Comparison of ENCODE assay signal across 8 cellular contexts in genomic region chr9:128412120-128412790, GRCh38.
DNase-seq lines count a peak whose midpoint lies in the region; ATAC-seq and TF ChIP-seq lines count a peak whose summit lies in the region.

No MANE protein-coding gene starts in this region.

- no peaks in the 10 kb centered on the region for H4K20me1 ChIP-seq in Loucy (ENCODE audit: insufficient read depth, low read length, poor library complexity, severe bottlenecking)

- DNase-seq in DMS 273 (lab: John Stamatoyannopoulos, UW; ENCODE audit: unreplicated experiment) (peak; percentile 94), T follicular helper cell (ENCODE audit: low read depth) (peak; percentile 12), astrocyte of the spinal cord (ENCODE audit: low read depth, low spot score) (peak; percentile 35), islet precursor cell (peak; percentile 94), cortex of kidney (lab: John Stamatoyannopoulos, UW) (no peak)
- DNase-seq in stimulated activated CD4-positive, alpha-beta T cell treated with anti-CD3 and anti-CD28 coated beads, Interleukin-4, amount 100 ng/mL, for 4 hours = peak; percentile 25 to 33

- H3K36me3 ChIP-seq in Loucy (ENCODE audit: insufficient read depth, low read length) = no peaks in the 10 kb centered on the region

- H3K79me2 ChIP-seq in Loucy (ENCODE audit: insufficient read depth, low read length) = no peaks in the 10 kb centered on the region

- H2AFZ ChIP-seq in Loucy (ENCODE audit: low read length) = peak overlapping the region; percentile 78

- ATAC-seq in HG03432 (IDR thresholded peaks at IDR 0.05; ENCODE audit: unreplicated experiment) = no peak

- no peaks in the 10 kb centered on the region for H3K27me3 ChIP-seq in Loucy (ENCODE audit: insufficient read depth, low read length, poor library complexity, severe bottlenecking)

- TF ChIP-seq CTCF in Loucy (conservative IDR thresholded peaks at IDR 0.05; ENCODE audit: low read length) (peak; percentile 80), astrocyte of the spinal cord (IDR thresholded peaks at IDR 0.05; ENCODE audit: low read depth, low read length) (peak; percentile 77)

- H3K9me2 ChIP-seq in Loucy (replicated peaks; ENCODE audit: low read depth, low read length) = no peaks in the 10 kb centered on the region

- H3K4me2 ChIP-seq in Loucy (ENCODE audit: low read depth, low read length, poor library complexity, severe bottlenecking) = peak overlapping the region; percentile 44

- no peaks in the 10 kb centered on the region for H3K4me1 ChIP-seq in Loucy (ENCODE audit: insufficient read depth, low read length, poor library complexity, severe bottlenecking)

- peak overlapping the region; percentile 42 for H3K9ac ChIP-seq in Loucy (ENCODE audit: low read depth, low read length, poor library complexity, severe bottlenecking)

- H3F3A ChIP-seq in Loucy (ENCODE audit: low read depth) = no peaks in the 10 kb centered on the region

- no peaks in the 10 kb centered on the region for H3K9me3 ChIP-seq in Loucy (ENCODE audit: insufficient read depth, low read depth, low read length)

- in situ Hi-C loops in astrocyte of the spinal cord (cut with HindIII; ENCODE audit: low sequenced_read_pairs) = no loop called here

- H3K4me3 ChIP-seq in Loucy (ENCODE audit: low read length, poor library complexity, severe bottlenecking) (peak overlapping the region; percentile 28), astrocyte of the spinal cord (ENCODE audit: low read depth, low read length) (no peak overlapping the region)
